Comparison of ENCODE assay signal across 14 cellular contexts in the genomic region with DNA sequence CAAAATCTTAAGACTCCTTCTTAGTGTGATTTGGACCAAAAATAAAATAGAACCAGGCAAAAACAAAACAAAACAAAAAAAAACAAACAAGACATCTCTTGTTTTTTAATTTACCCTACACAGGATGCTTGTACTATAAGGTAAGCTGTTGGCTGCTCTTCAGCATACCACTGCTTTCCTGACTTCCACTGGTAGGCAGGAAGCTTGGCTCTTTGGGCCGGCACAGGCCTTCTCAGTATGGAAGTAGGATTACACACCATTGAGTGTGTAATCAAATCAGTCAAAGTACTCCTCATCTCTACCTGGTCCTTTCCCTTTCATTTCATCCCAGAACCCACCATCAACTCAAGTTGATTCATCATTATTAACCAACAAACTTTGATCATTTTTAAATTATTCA.
"Had no signal": no experiment of that assay in that cellular context is flagged by ENCODE, and none has a peak within 500 bp of the region (broad histone marks: within the 10 kb centered on the region; RNA-seq: fewer than 3 reads in every experiment).

No MANE protein-coding gene starts in this region.

- H3K4me3 Mint-ChIP-seq: activated T-cell treated with anti-CD3 and anti-CD28 coated beads, Interleukin-2, amount 50 U/mL, for 72 hours; stimulated activated naive CD8-positive, alpha-beta T cell treated with anti-CD3 and anti-CD28 coated beads, Interleukin-15, Interleukin-2, amounts not matched to agents 100 ng/mL and 50 ng/mL, for 24 hours had no signal

- H3K27me3 Mint-ChIP-seq: stimulated activated naive CD8-positive, alpha-beta T cell treated with anti-CD3 and anti-CD28 coated beads, Interleukin-15, Interleukin-2, amounts not matched to agents 100 ng/mL and 50 ng/mL, for 24 hours had no signal

- ATAC-seq: activated T-cell treated with anti-CD3 and anti-CD28 coated beads, Interleukin-2, amount 50 U/mL, for 72 hours; naive thymus-derived CD4-positive, alpha-beta T cell; sciatic nerve had no signal

- H3K4me1 ChIP-seq: prostate gland, testis had no signal

- H3K4me2 ChIP-seq: hepatocyte had no signal

- H3K27ac ChIP-seq: hepatocyte, prostate gland, testis had no signal

- H3K9me3 ChIP-seq: prostate gland, testis had no signal

- H3K27ac Mint-ChIP-seq: activated T-cell treated with anti-CD3 and anti-CD28 coated beads, Interleukin-2, amount 50 U/mL, for 72 hours had no signal

- H3K36me3 ChIP-seq: prostate gland had no signal

- H3K27me3 ChIP-seq: hepatocyte, testis had no signal

- DNase-seq: activated CD4-positive, alpha-beta T cell treated with anti-CD3 and anti-CD28 coated beads, Interleukin-2, amount 50 U/mL, for 48 hours; activated CD4-positive, CD25-positive, alpha-beta regulatory T cell treated with anti-CD3 and anti-CD28 coated beads, Interleukin-2, amount 50 U/mL, for 72 hours; activated gamma-delta T cell treated with Interleukin-2 at 50 U/mL for 16 hours; activated T-cell treated with anti-CD3 and anti-CD28 coated beads, Interleukin-2, amount 50 U/mL, for 72 hours; aorta; effector CD4-positive, alpha-beta T cell; naive thymus-derived CD4-positive, alpha-beta T cell; stimulated activated CD4-positive, alpha-beta T cell treated with anti-CD3 and anti-CD28 coated beads, Interleukin-2, amount 100 ng/mL, for 48 hours; stimulated activated CD8-positive, alpha-beta memory T cell treated with anti-CD3 and anti-CD28 coated beads, Interleukin-4, amount 100 ng/mL, for 48 hours; testis had no signal

- H3K36me3 Mint-ChIP-seq: naive thymus-derived CD4-positive, alpha-beta T cell had no signal

- H3K4me3 ChIP-seq: hepatocyte, prostate gland, testis had no signal

- H3K9me3 Mint-ChIP-seq: activated T-cell treated with anti-CD3 and anti-CD28 coated beads, Interleukin-2, amount 50 U/mL, for 72 hours; naive thymus-derived CD4-positive, alpha-beta T cell; stimulated activated naive CD8-positive, alpha-beta T cell treated with anti-CD3 and anti-CD28 coated beads, Interleukin-15, Interleukin-2, amounts not matched to agents 100 ng/mL and 50 ng/mL, for 24 hours had no signal

- H2AFZ ChIP-seq: hepatocyte had no signal
